In the genomic region with DNA sequence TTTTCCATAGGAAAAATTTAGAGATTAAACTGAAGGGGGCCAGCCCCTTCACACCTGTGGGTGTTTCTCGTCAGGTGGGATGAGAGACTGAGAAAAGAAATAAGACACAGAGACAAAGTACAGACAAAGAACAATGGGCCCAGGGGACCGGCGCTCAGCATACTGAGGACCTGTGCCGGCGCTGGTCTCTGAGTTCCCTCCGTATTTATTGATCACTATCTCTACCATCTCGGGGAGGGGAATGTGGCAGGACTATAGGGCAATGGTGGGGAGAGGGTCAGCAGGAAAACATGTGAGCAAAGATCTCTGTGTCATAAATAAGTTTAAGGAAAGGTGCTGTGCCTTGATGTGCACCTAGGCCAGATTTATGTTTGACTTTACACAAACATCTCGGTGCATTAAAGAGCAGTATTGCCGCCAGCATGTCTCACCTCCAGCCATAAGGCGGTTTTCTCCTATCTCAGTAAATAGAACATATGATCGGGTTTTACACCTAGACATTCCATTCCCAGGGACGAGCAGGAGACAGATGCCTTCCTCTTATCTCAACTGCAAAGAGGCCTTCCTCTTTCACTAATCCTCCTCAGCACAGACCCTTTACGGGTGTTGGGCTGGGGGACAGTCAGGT, we compare ENCODE assay signal across 1 cellular context.
TF ChIP-seq lines count a peak whose summit lies in the region.
"Not testable (repeated sequence)": the region's sequence is repeated elsewhere in the genome, so short reads cannot be mapped to it uniquely, and the experiment has no call there.

No MANE protein-coding gene starts in this region.

TF ChIP-seq in HepG2, 621 proteins besides CTCF, POLR2A, EP300 and RAD21 (continued from another document):
- TF ChIP-seq FOXP4 (CRISPR knock-in tag; IDR thresholded peaks at IDR 0.05), result peak; percentile 38; the same call in 1 of the 2 replicates
- peak; percentile 41; the same call in 1 of the 2 replicates for TF ChIP-seq GFI1 (CRISPR knock-in tag; IDR thresholded peaks at IDR 0.05; ENCODE audit: borderline replicate concordance)
- TF ChIP-seq KDM3A (CRISPR knock-in tag; IDR thresholded peaks at IDR 0.05; ENCODE audit: low read depth), result 0 out of 2 replicates have a peak, but pooled peaks have one; percentile 9
- 0 out of 2 replicates have a peak, but pooled peaks have one; percentile 53 for TF ChIP-seq ZNF503 (CRISPR knock-in tag; IDR thresholded peaks at IDR 0.05)
- TF ChIP-seq PHF21A (CRISPR knock-in tag; IDR thresholded peaks at IDR 0.05), result 0 out of 2 replicates have a peak, but pooled peaks have one; percentile 27
- TF ChIP-seq SOX6 (IDR thresholded peaks at IDR 0.05); NR2F6 (CRISPR knock-in tag; IDR thresholded peaks at IDR 0.05): not testable (repeated sequence)
- TF ChIP-seq SOX6 (CRISPR knock-in tag; IDR thresholded peaks at IDR 0.05), result peak; percentile 62; the same call in 1 of the 2 replicates
- peak; percentile 10; the same call in 1 of the 2 replicates for TF ChIP-seq MED13 (CRISPR knock-in tag; IDR thresholded peaks at IDR 0.05)
- peak; percentile 39 for TF ChIP-seq HNF4A (CRISPR knock-in tag; IDR thresholded peaks at IDR 0.05)
- peak; percentile 23; the same call in 1 of the 2 replicates for TF ChIP-seq NR2F6 (IDR thresholded peaks at IDR 0.05)
- TF ChIP-seq, protein P1, sequence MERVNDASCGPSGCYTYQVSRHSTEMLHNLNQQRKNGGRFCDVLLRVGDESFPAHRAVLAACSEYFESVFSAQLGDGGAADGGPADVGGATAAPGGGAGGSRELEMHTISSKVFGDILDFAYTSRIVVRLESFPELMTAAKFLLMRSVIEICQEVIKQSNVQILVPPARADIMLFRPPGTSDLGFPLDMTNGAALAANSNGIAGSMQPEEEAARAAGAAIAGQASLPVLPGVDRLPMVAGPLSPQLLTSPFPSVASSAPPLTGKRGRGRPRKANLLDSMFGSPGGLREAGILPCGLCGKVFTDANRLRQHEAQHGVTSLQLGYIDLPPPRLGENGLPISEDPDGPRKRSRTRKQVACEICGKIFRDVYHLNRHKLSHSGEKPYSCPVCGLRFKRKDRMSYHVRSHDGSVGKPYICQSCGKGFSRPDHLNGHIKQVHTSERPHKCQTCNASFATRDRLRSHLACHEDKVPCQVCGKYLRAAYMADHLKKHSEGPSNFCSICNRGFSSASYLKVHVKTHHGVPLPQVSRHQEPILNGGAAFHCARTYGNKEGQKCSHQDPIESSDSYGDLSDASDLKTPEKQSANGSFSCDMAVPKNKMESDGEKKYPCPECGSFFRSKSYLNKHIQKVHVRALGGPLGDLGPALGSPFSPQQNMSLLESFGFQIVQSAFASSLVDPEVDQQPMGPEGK (CRISPR knock-in tag; IDR thresholded peaks at IDR 0.05), result 0 out of 2 replicates have a peak, but pooled peaks have one; percentile 29
- TF ChIP-seq ZNF629 (CRISPR knock-in tag; conservative IDR thresholded peaks at IDR 0.05), result peak; percentile 97
- peak; percentile 35; the same call in 1 of the 2 replicates for TF ChIP-seq GATA4 (IDR thresholded peaks at IDR 0.05; ENCODE audit: borderline replicate concordance, low read depth)
- peak; percentile 55 for TF ChIP-seq ISL2 (CRISPR knock-in tag; IDR thresholded peaks at IDR 0.05)
- 0 out of 2 replicates have a peak, but pooled peaks have one; percentile 19 for TF ChIP-seq ZMYM4 (CRISPR knock-in tag; IDR thresholded peaks at IDR 0.05)
